Comparison of ENCODE assay signal across 8 cellular contexts in genomic region chr14:24674204-24674970, GRCh38. TPM values are rescaled to one million over a fixed set of nuclear protein-coding genes. Genes with fewer than 3 reads are reported as not detected.
DNase-seq lines count a peak whose midpoint lies in the region; ATAC-seq and TF ChIP-seq lines count a peak whose summit lies in the region.

No MANE protein-coding gene starts in this region.

- CTCF ChIA-PET in activated B cell treated with CpG ODN at 0.5 μM for 24 hours (lab: Charles Lee), result interaction anchor here (0.7 to 2.7 kb wide), 6 partner anchors 15 to 341 kb away, joined by 3 to 12 read pairs (median 5); no protein-coding TSS in a partner anchor

- POLR2A ChIA-PET in activated B cell treated with CpG ODN at 0.5 μM for 24 hours (lab: Charles Lee), result interaction anchor here (1.0 to 2.2 kb wide), 5 partner anchors 9 to 245 kb away, joined by 3 to 13 read pairs (median 5); partner anchors contain the start of genes CBLN3 and KHNYN

- no peaks in the 10 kb centered on the region for H3K27me3 Mint-ChIP-seq in activated B cell treated with CpG ODN at 0.5 μM for 24 hours

- peaks cover 74% of the 10 kb centered on the region for H3K4me1 Mint-ChIP-seq in activated B cell treated with CpG ODN at 0.5 μM for 24 hours

- peak overlapping the region; percentile 95 for H3K27ac Mint-ChIP-seq in activated B cell treated with CpG ODN at 0.5 μM for 24 hours

- ATAC-seq in HG03045 (IDR thresholded peaks at IDR 0.05; ENCODE audit: unreplicated experiment) (peak; percentile 48), activated B cell treated with CpG ODN at 0.5 μM for 24 hours (ENCODE audit: low read depth) (peak; percentile 43), omental fat pad (ENCODE audit: low FRiP score) (no peak)

- DNase-seq in DMS53 (lab: John Stamatoyannopoulos, UW) (peak; percentile 13), DMS53 treated with DMSO at 0.1 percent for 48 hours (lab: John Stamatoyannopoulos, UW; ENCODE audit: unreplicated experiment) (no peak), activated B cell treated with CpG ODN at 0.5 μM for 24 hours (no peak), omental fat pad (ENCODE audit: low spot score) (no peak), NCI-H1694 (lab: John Stamatoyannopoulos, UW) (no peak), NCI-H1694 treated with DMSO at 0.1 percent for 48 hours (lab: John Stamatoyannopoulos, UW) (no peak)
- DNase-seq in stimulated activated CD8-positive, alpha-beta memory T cell treated with anti-CD3 and anti-CD28 coated beads, Interleukin-12 subunit alpha, Interleukin-12 subunit beta, amount 100 ng/mL, for 1 hour (ENCODE audit: low read depth), result peak; percentile 27

- peak overlapping the region; percentile 82 for H3K4me3 Mint-ChIP-seq in activated B cell treated with CpG ODN at 0.5 μM for 24 hours

- intact Hi-C loops in activated B cell treated with CpG ODN at 0.5 μM for 24 hours (cut with micrococcal nuclease), result loop anchor here (5.0 to 10.0 kb wide), 2 partner anchors 33 to 340 kb away; partner anchors contain the start of genes ADCY4 and RIPK3

- no peak for TF ChIP-seq CTCF in activated B cell treated with CpG ODN at 0.5 μM for 24 hours (IDR thresholded peaks at IDR 0.05)
- no peak for TF ChIP-seq CTCF in omental fat pad (IDR thresholded peaks at IDR 0.05)

- H3K36me3 Mint-ChIP-seq in activated B cell treated with CpG ODN at 0.5 μM for 24 hours (ENCODE audit: low read depth), result no peaks in the 10 kb centered on the region

- peaks cover 5% of the 10 kb centered on the region for H3K9me3 Mint-ChIP-seq in activated B cell treated with CpG ODN at 0.5 μM for 24 hours

RNA-seq across cellular contexts. Expression of gene GZMB, which starts 40.4 kb away (rescaled TPM):
- total RNA-seq in activated B cell treated with CpG ODN at 0.5 μM for 24 hours, result 2.3 and 2.9 TPM in 2 replicates
- 1 to 10 TPM; 1.2 to 8.9 (median 1.9) TPM for total RNA-seq in omental fat pad

Comparison
In these comparisons a context has a peak if more than half of its experiments do, and no peak if none do; other contexts are left out.
1. DNase-seq: peak in DMS53 (single experiment) and stimulated activated CD8-positive, alpha-beta memory T cell treated with anti-CD3 and anti-CD28 coated beads, Interleukin-12 subunit alpha, Interleukin-12 subunit beta, amount 100 ng/mL, for 1 hour (single experiment); none in DMS53 treated with DMSO at 0.1 percent for 48 hours (single experiment), activated B cell treated with CpG ODN at 0.5 μM for 24 hours (single experiment), omental fat pad (single experiment), NCI-H1694 (single experiment) and NCI-H1694 treated with DMSO at 0.1 percent for 48 hours (single experiment).